In the genomic region with DNA sequence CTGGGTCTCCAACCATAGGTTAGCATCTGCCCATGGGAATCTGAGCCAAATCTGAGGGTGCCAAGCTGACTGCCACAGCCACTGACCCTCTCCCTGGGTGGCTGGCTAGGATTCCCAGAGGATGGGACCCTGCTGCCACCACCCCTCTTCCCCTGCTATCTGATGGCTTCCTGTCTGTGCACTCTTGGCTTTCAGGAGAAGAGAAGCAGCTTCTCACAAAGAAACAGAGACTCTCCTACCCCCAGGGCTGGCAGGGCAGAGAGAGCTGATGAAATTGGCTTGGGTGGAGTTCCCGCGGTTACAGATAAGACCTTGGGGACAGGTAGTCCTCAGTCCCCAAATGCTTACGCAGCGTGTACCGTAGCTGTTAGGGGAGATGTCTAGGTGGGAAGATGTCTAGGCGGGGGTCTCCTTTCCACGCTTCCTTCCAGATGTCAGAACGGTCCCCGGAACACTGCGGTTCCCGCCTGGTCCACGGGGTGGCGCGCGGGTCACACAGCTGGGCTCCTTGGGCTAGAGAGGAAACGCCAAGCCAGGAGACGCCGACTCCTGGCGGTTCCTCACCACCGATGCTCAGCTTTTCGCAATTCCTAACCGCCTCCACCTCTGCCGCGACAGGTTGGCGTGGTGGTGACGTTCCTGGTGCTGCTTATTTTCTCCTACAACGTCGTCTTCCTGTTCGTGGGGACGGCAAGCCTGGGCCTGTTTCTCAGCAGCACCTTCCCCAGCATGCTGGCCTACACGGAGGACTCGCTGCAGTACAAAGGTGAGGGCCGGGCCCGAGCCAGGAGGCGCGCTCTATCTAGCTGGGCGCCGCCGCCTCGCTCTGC, we compare ENCODE assay signal across 8 cellular contexts. TPM values are rescaled to one million over a fixed set of nuclear protein-coding genes. Genes with fewer than 3 reads are reported as not detected.
DNase-seq lines count a peak whose midpoint lies in the region; ATAC-seq and TF ChIP-seq lines count a peak whose summit lies in the region.

No MANE protein-coding gene starts in this region.

- no peaks in the 10 kb centered on the region for H3K9me3 Mint-ChIP-seq in activated CD8-positive, alpha-beta memory T cell treated with anti-CD3 and anti-CD28 coated beads, Interleukin-2, amount 10 ng/mL, durations not matched to agents 7 days and 5 days (ENCODE audit: low read depth)
- H3K9me3 Mint-ChIP-seq in endodermal cell (no peaks in the 10 kb centered on the region), mesothelial cell of epicardium (no peaks in the 10 kb centered on the region)

- no peaks in the 10 kb centered on the region for H3K9me3 ChIP-seq in endodermal cell (ENCODE audit: control insufficient read depth, low read length)

- peak overlapping the region; percentile 82 for H3K4me3 Mint-ChIP-seq in activated CD8-positive, alpha-beta memory T cell treated with anti-CD3 and anti-CD28 coated beads, Interleukin-2, amount 10 ng/mL, durations not matched to agents 7 days and 5 days
- peak overlapping the region; percentile 58 for H3K4me3 Mint-ChIP-seq in endodermal cell
- peak overlapping the region; percentile 74 for H3K4me3 Mint-ChIP-seq in mesothelial cell of epicardium

- H3K4me3 ChIP-seq in endodermal cell (ENCODE audit: low read length), result no peak overlapping the region

- peak; percentile 55 for ATAC-seq in GM21360 (IDR thresholded peaks at IDR 0.05; ENCODE audit: unreplicated experiment)
- peak; percentile 95 for ATAC-seq in activated CD8-positive, alpha-beta memory T cell treated with anti-CD3 and anti-CD28 coated beads, Interleukin-2, amount 10 ng/mL, durations not matched to agents 7 days and 5 days

- H3K27ac Mint-ChIP-seq in activated CD8-positive, alpha-beta memory T cell treated with anti-CD3 and anti-CD28 coated beads, Interleukin-2, amount 10 ng/mL, durations not matched to agents 7 days and 5 days, result peak overlapping the region; percentile 85
- H3K27ac Mint-ChIP-seq in endodermal cell (peak overlapping the region; percentile 84), mesothelial cell of epicardium (peak overlapping the region; percentile 56)

- no peaks in the 10 kb centered on the region for H3K27me3 Mint-ChIP-seq in activated CD8-positive, alpha-beta memory T cell treated with anti-CD3 and anti-CD28 coated beads, Interleukin-2, amount 10 ng/mL, durations not matched to agents 7 days and 5 days
- H3K27me3 Mint-ChIP-seq in endodermal cell (ENCODE audit: insufficient read depth) (peaks cover 10% of the 10 kb centered on the region), mesothelial cell of epicardium (ENCODE audit: low read depth) (peaks cover 10% of the 10 kb centered on the region)

- DNase-seq in CMK (ENCODE audit: low read depth) (peak; percentile 38), HUDEP-2 (lab: John Stamatoyannopoulos, UW; ENCODE audit: unreplicated experiment in 76 of 76) (peak in 65 of 76 experiments; percentile 17 to 82 (median 64)), NOMO-1 treated with DMSO at 0.1 percent for 48 hours (lab: John Stamatoyannopoulos, UW; ENCODE audit: unreplicated experiment) (peak; percentile 91), endodermal cell (peak; percentile 98), mesothelial cell of epicardium (ENCODE audit: low spot score in 2 of 2, unreplicated experiment in 2 of 2) (peak; percentile 83 to 97)
- DNase-seq in activated CD8-positive, alpha-beta memory T cell treated with anti-CD3 and anti-CD28 coated beads, Interleukin-2, amount 10 ng/mL, durations not matched to agents 7 days and 5 days, result peak; percentile 91
- DNase-seq in stimulated activated CD8-positive, alpha-beta memory T cell treated with anti-CD3 and anti-CD28 coated beads, Interleukin-15, amount 100 ng/mL, for 4 hours (ENCODE audit: low read depth in 2 of 2), result peak; percentile 63 to 70

- no peaks in the 10 kb centered on the region for H3K4me1 ChIP-seq in endodermal cell (ENCODE audit: control insufficient read depth, insufficient read depth, low read length)

- H3K9ac ChIP-seq in endodermal cell (ENCODE audit: extremely low read depth, low read length, poor library complexity, severe bottlenecking), result no peak overlapping the region

- H3K36me3 Mint-ChIP-seq in activated CD8-positive, alpha-beta memory T cell treated with anti-CD3 and anti-CD28 coated beads, Interleukin-2, amount 10 ng/mL, durations not matched to agents 7 days and 5 days, result peaks cover 2% of the 10 kb centered on the region
- H3K36me3 Mint-ChIP-seq in endodermal cell (ENCODE audit: low read depth), result peaks cover 3% of the 10 kb centered on the region
- peaks cover 2% of the 10 kb centered on the region for H3K36me3 Mint-ChIP-seq in mesothelial cell of epicardium

- peaks cover 6% of the 10 kb centered on the region for H3K27me3 ChIP-seq in endodermal cell (ENCODE audit: control insufficient read depth, insufficient read depth, low read length, poor library complexity, severe bottlenecking)

- CTCF ChIA-PET in activated CD8-positive, alpha-beta memory T cell treated with anti-CD3 and anti-CD28 coated beads, Interleukin-2, amount 10 ng/mL, durations not matched to agents 7 days and 5 days (lab: Charles Lee), result interaction anchor here (0.7 to 11.8 kb wide), 51 partner anchors 8 to 434 kb away, joined by 3 to 465 read pairs (median 6); a partner anchor contains a TSS

- 12 to 19% methylated on average over 25 to 40 of the region's 40 CpGs for WGBS in endodermal cell (ENCODE audit: insufficient coverage in 1 of 2, insufficient read length in 1 of 2), 2 experiments

- TF ChIP-seq CTCF in endodermal cell (conservative IDR thresholded peaks at IDR 0.05) (peak; percentile 97), mesothelial cell of epicardium (IDR thresholded peaks at IDR 0.05; ENCODE audit: unreplicated experiment) (peak; percentile 91)

- peaks cover 26% of the 10 kb centered on the region for H3K4me1 Mint-ChIP-seq in activated CD8-positive, alpha-beta memory T cell treated with anti-CD3 and anti-CD28 coated beads, Interleukin-2, amount 10 ng/mL, durations not matched to agents 7 days and 5 days
- H3K4me1 Mint-ChIP-seq in endodermal cell (peaks cover 5% of the 10 kb centered on the region), mesothelial cell of epicardium (peaks cover 3% of the 10 kb centered on the region)

- H3K27ac ChIP-seq in endodermal cell (ENCODE audit: low read depth, low read length), result no peak overlapping the region

- no peaks in the 10 kb centered on the region for H3K36me3 ChIP-seq in endodermal cell (ENCODE audit: control insufficient read depth, insufficient read depth, low read length)

RNA-seq across cellular contexts. Expression of a gene that starts 40.1 kb away (rescaled TPM):
- total RNA-seq in activated CD8-positive, alpha-beta memory T cell treated with anti-CD3 and anti-CD28 coated beads, Interleukin-2, amount 10 ng/mL, durations not matched to agents 7 days and 5 days, result 10 to 100 TPM; 70.9 to 79.7 TPM
- total RNA-seq in endodermal cell (10 to 100 TPM; 29.6 to 41.6 TPM), mesothelial cell of epicardium (32.2 to 36.8 TPM (median 34.8 TPM) in 3 replicates)
- polyA plus RNA-seq in endodermal cell (2013, experiment 1 of 2), result 10.4 TPM
- 12.1 TPM for polyA plus RNA-seq in endodermal cell (2013, experiment 2 of 2)

Comparison
In these comparisons a context has a peak if more than half of its experiments do, and no peak if none do; other contexts are left out.
1. DNase-seq: peak in every context shown above with its lines; median percentile 98 in endodermal cell; 91 in NOMO-1 treated with DMSO at 0.1 percent for 48 hours; 91 in activated CD8-positive, alpha-beta memory T cell treated with anti-CD3 and anti-CD28 coated beads, Interleukin-2, amount 10 ng/mL, durations not matched to agents 7 days and 5 days; 90 in mesothelial cell of epicardium; 66 in stimulated activated CD8-positive, alpha-beta memory T cell treated with anti-CD3 and anti-CD28 coated beads, Interleukin-15, amount 100 ng/mL, for 4 hours; 64 in HUDEP-2; 38 in CMK.